ENCODE assay signal across 1 cellular context in the genomic region with DNA sequence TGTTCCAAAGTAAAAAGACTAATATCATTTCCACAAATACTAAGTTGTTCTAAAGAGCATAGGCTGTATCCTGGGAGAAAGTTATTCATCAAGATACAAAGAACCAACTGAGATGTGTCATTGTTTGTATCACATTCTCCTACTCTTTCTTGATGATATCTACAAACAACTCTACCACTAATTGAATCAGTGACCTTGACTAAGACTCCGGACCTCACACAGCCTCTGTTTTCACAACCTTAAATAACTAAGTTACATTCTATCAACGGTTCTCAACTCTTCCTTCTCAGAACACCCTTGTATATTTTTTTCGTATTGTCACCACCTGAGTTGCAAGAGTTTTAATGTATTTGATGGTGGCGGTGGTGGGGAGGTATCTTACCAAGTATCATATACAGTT.
TF ChIP-seq lines count a peak whose summit lies in the region.

No MANE protein-coding gene starts in this region.

TF ChIP-seq in GM23338, 12 proteins besides CTCF, POLR2A, EP300 and RAD21 (continued from another document):
- TF ChIP-seq ZNF462 (CRISPR knock-in tag; IDR thresholded peaks at IDR 0.05) (no peak), EZH2 (IDR thresholded peaks at IDR 0.05; ENCODE audit: low read depth, unreplicated experiment) (no peak), REST (IDR thresholded peaks at IDR 0.05; ENCODE audit: unreplicated experiment) (no peak), CREB1 (CRISPR knock-in tag; IDR thresholded peaks at IDR 0.05; ENCODE audit: low read depth) (no peak), EZH2phosphoT487 (IDR thresholded peaks at IDR 0.05; ENCODE audit: unreplicated experiment) (no peak), NANOG (IDR thresholded peaks at IDR 0.05; ENCODE audit: borderline replicate concordance) (no peak), JUNB (IDR thresholded peaks at IDR 0.05; ENCODE audit: unreplicated experiment) (no peak)
